19 cellular contexts compared by ENCODE assay signal in genomic region chr10:63369711-63370110, GRCh38.
A peak's percentile ranks its signal among the peaks of the same experiment; 100 is the strongest.
DNase-seq lines count a peak whose midpoint lies in the region; ATAC-seq, FAIRE-seq and TF ChIP-seq lines count a peak whose summit lies in the region.
"Had no signal": no experiment of that assay in that cellular context is flagged by ENCODE, and none has a peak within 500 bp of the region (broad histone marks: within the 10 kb centered on the region; RNA-seq: fewer than 3 reads in every experiment).

No MANE protein-coding gene starts in this region.

- peak; percentile 18 for FAIRE-seq in GM19239 (lab: Jason Lieb, UNC)
- FAIRE-seq: D721Med, GM12891 had no signal

- intact Hi-C loops in Caco-2 (cut with micrococcal nuclease; ENCODE audit: unreplicated experiment) (loop anchor here (2.0 to 5.0 kb wide), 2 partner anchors 97 to 258 kb away; no protein-coding TSS in a partner anchor), dorsolateral prefrontal cortex (cut with DNase I) (no loop called here)

- TF ChIP-seq CTCF in Caco-2 (IDR thresholded peaks at IDR 0.05; ENCODE audit: insufficient read depth in 1 of 2, low read depth in 1 of 2, low read length in 1 of 2, severe bottlenecking in 1 of 2, unreplicated experiment in 1 of 2) (no peak), endodermal cell (conservative IDR thresholded peaks at IDR 0.05) (no peak), dorsolateral prefrontal cortex (IDR thresholded peaks at IDR 0.05 in 54 of 56, conservative IDR thresholded peaks at IDR 0.05 in 2 of 56; ENCODE audit: low read depth in 1 of 56, partially characterized antibody in 56 of 56) (no peak)

- DNase-seq in Caco-2 (peak; percentile 73 to 77), GM19239 (ENCODE audit: insufficient read length, low spot score) (no peak), endodermal cell (no peak), pons (ENCODE audit: low spot score) (no peak), dorsolateral prefrontal cortex (no peak)
- DNase-seq: CD4-positive, CD25-positive, alpha-beta regulatory T cell; CD8-positive, alpha-beta T cell; DMS 273 treated with DMSO at 0.1 percent for 48 hours; DMS79; EL; GF-D8; GOT3 had no signal

- H3K27ac ChIP-seq in BLaER1 treated with 17β-estradiol and CSF1 and Interleukin-3, amounts not matched to agents 10 nM and 100 nM, result no peak overlapping the region
- no peak overlapping the region for H3K27ac ChIP-seq in endodermal cell (ENCODE audit: low read depth, low read length)
- no peak overlapping the region for H3K27ac ChIP-seq in dorsolateral prefrontal cortex
- H3K27ac ChIP-seq: C4-2B had no signal

- ATAC-seq in HG03039 (IDR thresholded peaks at IDR 0.05; ENCODE audit: unreplicated experiment) (no peak), GM19328 (IDR thresholded peaks at IDR 0.05; ENCODE audit: unreplicated experiment) (no peak)
- ATAC-seq: CD8-positive, alpha-beta T cell had no signal

- peak overlapping the region; percentile 32 for H3K27ac Mint-ChIP-seq in Caco-2 (ENCODE audit: unreplicated experiment)
- peak overlapping the region; percentile 1 for H3K27ac Mint-ChIP-seq in endodermal cell
- H3K27ac Mint-ChIP-seq: CD4-positive, CD25-positive, alpha-beta regulatory T cell; CD8-positive, alpha-beta T cell had no signal

- H3K36me3 ChIP-seq in BLaER1 treated with 17β-estradiol and CSF1 and Interleukin-3, amounts not matched to agents 10 nM and 100 nM, result peaks cover 0 to 14% (median 3%) of the 10 kb centered on the region in 11 experiments; a peak in 6 of 22 replicates
- H3K36me3 ChIP-seq in Caco-2 (ENCODE audit: control insufficient read depth, insufficient read depth, low read length), result no peaks in the 10 kb centered on the region
- peaks cover 25% of the 10 kb centered on the region for H3K36me3 ChIP-seq in endodermal cell (ENCODE audit: control insufficient read depth, insufficient read depth, low read length)
- H3K36me3 ChIP-seq: HAP-1 had no signal

- WGBS in endodermal cell (ENCODE audit: insufficient coverage in 1 of 2, insufficient read length in 1 of 2), 2 experiments, result 94 to 100% methylated on average over 2 of the region's 2 CpGs

- H4K20me1 ChIP-seq in BLaER1 treated with 17β-estradiol and CSF1 and Interleukin-3, amounts not matched to agents 10 nM and 100 nM, result peaks cover 0 to 26% (median 6%) of the 10 kb centered on the region in 11 experiments; a peak in 8 of 22 replicates

- H3K36me3 Mint-ChIP-seq in Caco-2 (ENCODE audit: insufficient read depth, unreplicated experiment) (peaks cover 5% of the 10 kb centered on the region), endodermal cell (ENCODE audit: low read depth) (no peaks in the 10 kb centered on the region)

- H3K9ac ChIP-seq in BLaER1 treated with 17β-estradiol and CSF1 and Interleukin-3, amounts not matched to agents 10 nM and 100 nM, result no peak overlapping the region
- no peak overlapping the region for H3K9ac ChIP-seq in endodermal cell (ENCODE audit: extremely low read depth, low read length, poor library complexity, severe bottlenecking)

- H3K4me2 ChIP-seq in BLaER1 treated with 17β-estradiol and CSF1 and Interleukin-3, amounts not matched to agents 10 nM and 100 nM, result peak overlapping the region in 6 of 11 experiments; percentile 17 to 62 (median 56); a peak in 8 of 22 replicates

- 0 out of 22 replicates have a peak, but pooled peaks cover 0 to 3% (median 0%) of the 10 kb centered on the region in 11 experiments for H3K9me3 ChIP-seq in BLaER1 treated with 17β-estradiol and CSF1 and Interleukin-3, amounts not matched to agents 10 nM and 100 nM (replicated peaks in 1 of 11)
- H3K9me3 ChIP-seq in Caco-2, result no peaks in the 10 kb centered on the region
- H3K9me3 ChIP-seq in endodermal cell (ENCODE audit: control insufficient read depth, low read length), result no peaks in the 10 kb centered on the region
- H3K9me3 ChIP-seq: HAP-1 had no signal

- H3K27me3 Mint-ChIP-seq in Caco-2 (ENCODE audit: insufficient read depth, unreplicated experiment) (no peaks in the 10 kb centered on the region), endodermal cell (ENCODE audit: insufficient read depth) (no peaks in the 10 kb centered on the region)
- H3K27me3 Mint-ChIP-seq: CD4-positive, CD25-positive, alpha-beta regulatory T cell had no signal

- no peak overlapping the region for H3K4me3 ChIP-seq in BLaER1 treated with 17β-estradiol and CSF1 and Interleukin-3, amounts not matched to agents 10 nM and 100 nM
- H3K4me3 ChIP-seq in Caco-2 (ENCODE audit: low read depth, low read length), result no peak overlapping the region
- H3K4me3 ChIP-seq in endodermal cell (ENCODE audit: low read length), result no peak overlapping the region
- H3K4me3 ChIP-seq in dorsolateral prefrontal cortex, result no peak overlapping the region
- H3K4me3 ChIP-seq: HAP-1 had no signal

- CTCF ChIA-PET in Caco-2 (lab: Charles Lee), result no interaction called here

- H3K4me1 Mint-ChIP-seq in Caco-2 (ENCODE audit: low read depth, unreplicated experiment) (peaks cover 35% of the 10 kb centered on the region), endodermal cell (peaks cover 23% of the 10 kb centered on the region)

- BruUV-seq in Caco-2 (replicated peaks; lab: Mats Ljungman, UMichigan), result no TSS peak

- H3K9me3 Mint-ChIP-seq in Caco-2 (ENCODE audit: unreplicated experiment) (no peaks in the 10 kb centered on the region), endodermal cell (no peaks in the 10 kb centered on the region)
- H3K9me3 Mint-ChIP-seq: CD4-positive, CD25-positive, alpha-beta regulatory T cell; CD8-positive, alpha-beta T cell had no signal

- POLR2A ChIA-PET in Caco-2 (lab: Charles Lee), result no interaction called here

- H3K27me3 ChIP-seq in BLaER1 treated with 17β-estradiol and CSF1 and Interleukin-3, amounts not matched to agents 10 nM and 100 nM, result no peaks in the 10 kb centered on the region
- H3K27me3 ChIP-seq in Caco-2 (replicated peaks; ENCODE audit: control insufficient read depth, insufficient read depth, low read length) (no peaks in the 10 kb centered on the region), endodermal cell (ENCODE audit: control insufficient read depth, insufficient read depth, low read length, poor library complexity, severe bottlenecking) (no peaks in the 10 kb centered on the region), dorsolateral prefrontal cortex (no peaks in the 10 kb centered on the region)

- no peak overlapping the region for H3K4me3 Mint-ChIP-seq in Caco-2 (ENCODE audit: unreplicated experiment)
- no peak overlapping the region for H3K4me3 Mint-ChIP-seq in endodermal cell
- H3K4me3 Mint-ChIP-seq: CD4-positive, CD25-positive, alpha-beta regulatory T cell; CD8-positive, alpha-beta T cell had no signal

- peaks cover 9 to 22% (median 14%) of the 10 kb centered on the region in 10 experiments; a peak in 19 of 20 replicates for H3K4me1 ChIP-seq in BLaER1 treated with 17β-estradiol and CSF1 and Interleukin-3, amounts not matched to agents 10 nM and 100 nM
- peaks cover 27% of the 10 kb centered on the region for H3K4me1 ChIP-seq in Caco-2
- H3K4me1 ChIP-seq in endodermal cell (ENCODE audit: control insufficient read depth, insufficient read depth, low read length), result peaks cover 4% of the 10 kb centered on the region
- H3K4me1 ChIP-seq: HAP-1 had no signal

Comparison
In these comparisons a context has a peak if more than half of its experiments do, and no peak if none do; other contexts are left out.
1. DNase-seq: peak in Caco-2 (2 of 2); none in GM19239 (single experiment), endodermal cell (single experiment), pons (single experiment) and dorsolateral prefrontal cortex (0 of 10).